8 cellular contexts compared by ENCODE assay signal in the genomic region with DNA sequence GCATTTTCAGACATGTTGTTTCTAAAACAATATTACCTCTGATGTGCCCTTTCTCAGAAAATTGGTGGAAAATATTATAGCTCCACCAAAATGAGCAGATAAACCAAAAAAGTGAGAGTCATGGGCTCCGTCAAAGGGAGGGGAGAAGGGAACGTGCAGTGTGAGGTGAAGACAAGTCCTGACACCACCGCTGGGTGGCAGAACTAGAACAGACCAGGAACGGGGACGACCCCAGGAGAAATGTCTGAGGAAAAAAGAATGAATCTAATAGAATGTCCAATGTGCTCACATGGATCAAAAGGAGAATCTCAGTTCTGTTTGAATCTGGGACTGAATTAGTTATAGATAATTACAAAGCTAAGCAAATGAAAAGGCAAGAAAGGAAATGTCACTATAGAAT. TPM values are rescaled to one million over a fixed set of nuclear protein-coding genes. Genes with fewer than 3 reads are reported as not detected.
DNase-seq lines count a peak whose midpoint lies in the region; ATAC-seq and TF ChIP-seq lines count a peak whose summit lies in the region.

No MANE protein-coding gene starts in this region.

- H3K23ac ChIP-seq in mesenchymal stem cell (ENCODE audit: low read length in 2 of 2) = no peak overlapping the region

- H2AK5ac ChIP-seq in mesenchymal stem cell (ENCODE audit: low read length, severe bottlenecking) = no peak overlapping the region

- TF ChIP-seq CTCF in AG10803 (conservative IDR thresholded peaks at IDR 0.05; ENCODE audit: low read length) (peak; percentile 53), brain (conservative IDR thresholded peaks at IDR 0.05) (peak; percentile 56 to 74)

- H3K9ac ChIP-seq in mesenchymal stem cell (ENCODE audit: low read length) = peak overlapping the region; percentile 20

- H2BK120ac ChIP-seq in mesenchymal stem cell (ENCODE audit: low read depth, low read length) = no peak overlapping the region

- no peak overlapping the region for H2BK5ac ChIP-seq in mesenchymal stem cell (ENCODE audit: low read depth, low read length, poor library complexity, severe bottlenecking)

- no peak overlapping the region for H4K91ac ChIP-seq in mesenchymal stem cell (ENCODE audit: low read length)

- H3K79me1 ChIP-seq in mesenchymal stem cell (replicated peaks; ENCODE audit: low read length, poor library complexity, severe bottlenecking) = peaks cover 15% of the 10 kb centered on the region

- no peak overlapping the region for H2AFZ ChIP-seq in mesenchymal stem cell (ENCODE audit: low read depth, low read length)

- H3K9me3 Mint-ChIP-seq in brain = no peaks in the 10 kb centered on the region

- no peak overlapping the region for H2BK15ac ChIP-seq in mesenchymal stem cell (ENCODE audit: low read depth, poor library complexity, severe bottlenecking)

- no peak overlapping the region for H3K4ac ChIP-seq in mesenchymal stem cell (ENCODE audit: low read depth in 1 of 2, low read length in 2 of 2)

- ATAC-seq in GM18499 (IDR thresholded peaks at IDR 0.05; ENCODE audit: insufficient read depth, unreplicated experiment) (peak; percentile 56), GM18858 (IDR thresholded peaks at IDR 0.05; ENCODE audit: unreplicated experiment) (no peak)

- H3K36me3 ChIP-seq in mesenchymal stem cell (ENCODE audit: control insufficient read depth in 1 of 2, insufficient read depth in 2 of 2, low read depth in 1 of 2, low read length in 2 of 2) = peaks cover 43 to 96% of the 10 kb centered on the region in 2 experiments

- H3K36me3 Mint-ChIP-seq in brain = peaks cover 65% of the 10 kb centered on the region

- H4K8ac ChIP-seq in mesenchymal stem cell (ENCODE audit: low read length) = no peak overlapping the region

- no peaks in the 10 kb centered on the region for H3K27me3 ChIP-seq in mesenchymal stem cell (ENCODE audit: control insufficient read depth in 1 of 2, insufficient read depth in 1 of 2, low read length in 2 of 2)

- peak overlapping the region in 1 of 5 experiments; percentile 13 for H3K27ac Mint-ChIP-seq in brain

- WGBS in mesenchymal stem cell = 38% methylated on average over 5 of the region's 5 CpGs

- H3K27ac ChIP-seq in mesenchymal stem cell (ENCODE audit: low read length, poor library complexity, severe bottlenecking) = no peak overlapping the region

- no peak overlapping the region for H3K14ac ChIP-seq in mesenchymal stem cell (ENCODE audit: low read length in 2 of 2)

- no peak overlapping the region for H3K4me3 Mint-ChIP-seq in brain

- no peaks in the 10 kb centered on the region for H3K4me1 Mint-ChIP-seq in brain

- peak; percentile 22 for DNase-seq in AG10803 (ENCODE audit: low read depth)
- peak; percentile 9 for DNase-seq in NCI-H510A (lab: John Stamatoyannopoulos, UW)
- peak; percentile 48 for DNase-seq in mesenchymal stem cell
- DNase-seq in activated effector memory CD4-positive, alpha-beta T cell treated with anti-CD3 and anti-CD28 coated beads, Interleukin-2, amount 50 U/mL, for 16 hours = no peak
- DNase-seq in SW480 (ENCODE audit: low spot score) = no peak

- no peak overlapping the region for H3K18ac ChIP-seq in mesenchymal stem cell (ENCODE audit: low read depth in 1 of 2, low read length in 2 of 2)

- no peaks in the 10 kb centered on the region for H3K27me3 Mint-ChIP-seq in brain

- H3K4me2 ChIP-seq in mesenchymal stem cell (ENCODE audit: low read length, poor library complexity, severe bottlenecking) = no peak overlapping the region

- H3K4me3 ChIP-seq in AG10803 (ENCODE audit: low read length) = no peak overlapping the region
- no peak overlapping the region for H3K4me3 ChIP-seq in mesenchymal stem cell (ENCODE audit: insufficient read depth in 1 of 2, low read depth in 1 of 2, low read length in 2 of 2)

- no peaks in the 10 kb centered on the region for H3K9me3 ChIP-seq in mesenchymal stem cell (ENCODE audit: control insufficient read depth, low read length)

- H2BK12ac ChIP-seq in mesenchymal stem cell (ENCODE audit: low read length in 2 of 2) = no peak overlapping the region

- H3K4me1 ChIP-seq in mesenchymal stem cell (ENCODE audit: control insufficient read depth, insufficient read depth, low read depth, low read length) = peaks cover 2% of the 10 kb centered on the region

RNA-seq across cellular contexts. Expression of a gene that starts 22.6 kb away (rescaled TPM):
- polyA plus RNA-seq in brain (ENCODE audit: insufficient read depth, low read depth, low replicate concordance) = 8.0 TPM
- 0.28 TPM for polyA plus RNA-seq in mesenchymal stem cell (2013, experiment 1 of 2)
- 0.19 TPM for polyA plus RNA-seq in mesenchymal stem cell (2013, experiment 2 of 2)

RNA-seq across cellular contexts. Expression of a gene that starts 24.8 kb away (rescaled TPM):
- polyA plus RNA-seq in brain (ENCODE audit: insufficient read depth, low read depth, low replicate concordance) = 36.3 TPM
- polyA plus RNA-seq in mesenchymal stem cell (2013, experiment 1 of 2) = 27.4 TPM
- polyA plus RNA-seq in mesenchymal stem cell (2013, experiment 2 of 2) = 28.3 TPM

Comparison
In these comparisons a context has a peak if more than half of its experiments do, and no peak if none do; other contexts are left out.
1. DNase-seq: peak in AG10803 (single experiment), NCI-H510A (single experiment) and mesenchymal stem cell (single experiment); none in activated effector memory CD4-positive, alpha-beta T cell treated with anti-CD3 and anti-CD28 coated beads, Interleukin-2, amount 50 U/mL, for 16 hours (single experiment) and SW480 (single experiment).